8 cellular contexts compared by ENCODE assay signal in the genomic region with DNA sequence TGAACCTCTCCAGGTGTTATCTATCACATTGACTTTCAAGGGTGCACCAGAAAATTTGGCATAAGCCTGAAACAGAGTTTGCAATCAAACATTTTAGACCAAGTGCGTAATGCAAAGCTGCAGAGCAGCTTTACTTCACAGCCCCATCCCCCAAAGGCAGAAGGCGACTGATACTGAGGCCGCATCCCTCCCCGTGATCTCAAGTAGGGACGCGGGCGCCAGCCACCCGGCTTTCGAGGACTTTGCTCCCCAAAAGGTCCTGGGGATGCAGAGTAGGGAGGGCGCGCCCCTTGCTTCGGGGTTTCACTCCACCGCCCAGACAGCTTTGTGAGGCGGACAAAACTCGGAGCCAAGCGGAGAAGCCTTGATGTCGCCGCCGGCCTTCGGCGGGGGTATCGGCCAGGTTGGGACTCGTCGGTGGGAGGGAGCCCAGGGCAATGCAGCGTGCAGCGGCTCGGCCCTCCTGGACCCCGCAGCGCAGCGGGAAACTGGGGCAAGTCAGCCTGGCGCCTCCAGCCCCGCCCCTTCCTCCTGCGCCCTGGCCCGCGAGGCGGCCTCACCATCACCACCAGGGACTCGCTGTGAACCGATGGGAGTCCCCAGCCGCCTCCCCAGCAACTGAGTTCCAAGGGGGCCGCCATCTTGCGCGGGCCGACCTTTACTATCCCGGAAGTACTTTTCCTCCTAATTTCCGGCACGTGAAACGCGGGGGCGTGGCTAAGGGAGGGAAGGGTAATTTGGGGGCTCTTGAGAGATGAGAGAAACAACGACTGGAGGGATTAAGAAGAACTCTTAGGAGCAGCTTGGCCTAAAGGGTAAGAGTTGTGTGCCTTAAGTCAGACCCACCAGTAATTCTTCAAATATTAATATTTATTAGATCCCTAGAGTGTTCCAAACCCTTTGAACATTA. TPM values are rescaled to one million over a fixed set of nuclear protein-coding genes. Genes with fewer than 3 reads are reported as not detected.
DNase-seq lines count a peak whose midpoint lies in the region; ATAC-seq and TF ChIP-seq lines count a peak whose summit lies in the region.

Gene MTX3, minus strand, starts transcription at position 665 of the 910 bp plus-strand sequence. Its CDS starts 24 bp downstream, at position 641.

- peaks cover 3% of the 10 kb centered on the region for H3K79me1 ChIP-seq in trophoblast cell (ENCODE audit: low read length)

- intact Hi-C loops in heart left ventricle (cut with DNase I): loop anchor here in 1 of 10 donors (5.0 kb wide), 1 partner anchor 91 kb away; no protein-coding TSS in a partner anchor

- H3K4me1 ChIP-seq in adipocyte (ENCODE audit: control insufficient read depth, insufficient read depth, low read length) (peaks cover 18% of the 10 kb centered on the region), heart left ventricle (peaks cover 0 to 27% (median 12%) of the 10 kb centered on the region in 12 donors), trophoblast cell (ENCODE audit: control insufficient read depth in 1 of 2, insufficient read depth in 2 of 2, low read length in 2 of 2) (peaks cover 0 to 2% of the 10 kb centered on the region in 2 experiments), tibial nerve (peaks cover 0 to 29% (median 7%) of the 10 kb centered on the region in 4 donors)

- H3K23ac ChIP-seq in trophoblast cell (ENCODE audit: low read length): no peak within 1 kb of the TSS

- H3K9me3 ChIP-seq in adipocyte (ENCODE audit: control insufficient read depth, low read length) (no peaks in the 10 kb centered on the region), heart left ventricle (no peaks in the 10 kb centered on the region), trophoblast cell (ENCODE audit: insufficient read depth, low read depth, low read length) (no peaks in the 10 kb centered on the region), tibial nerve (no peaks in the 10 kb centered on the region)

- no peak for TF ChIP-seq POLR2A in heart left ventricle (IDR thresholded peaks at IDR 0.05)
- no peak for TF ChIP-seq POLR2A in tibial nerve (IDR thresholded peaks at IDR 0.05)

- peak within 1 kb of the TSS; percentile 94 for H3K14ac ChIP-seq in trophoblast cell (ENCODE audit: low read length)

- H2BK12ac ChIP-seq in trophoblast cell (ENCODE audit: low read length): no peak within 1 kb of the TSS

- H3K36me3 ChIP-seq in GM06990 (ENCODE audit: control insufficient read depth, insufficient read depth, low read length): no peaks in the 10 kb centered on the region
- peaks cover 25% of the 10 kb centered on the region for H3K36me3 ChIP-seq in adipocyte (ENCODE audit: control insufficient read depth, insufficient read depth, low read length, severe bottlenecking)
- peaks cover 0 to 36% (median 30%) of the 10 kb centered on the region in 9 donors for H3K36me3 ChIP-seq in heart left ventricle
- H3K36me3 ChIP-seq in trophoblast cell (ENCODE audit: control insufficient read depth in 1 of 2, insufficient read depth in 2 of 2, low read length in 2 of 2): peaks cover 3 to 7% of the 10 kb centered on the region in 2 experiments
- H3K36me3 ChIP-seq in tibial nerve: peaks cover 0 to 32% (median 0%) of the 10 kb centered on the region in 3 donors

- H3K4me3 ChIP-seq in GM06990 (replicated peaks; ENCODE audit: low read depth, low read length): peak within 1 kb of the TSS; percentile 98
- H3K4me3 ChIP-seq in adipocyte (ENCODE audit: low read length): peak within 1 kb of the TSS; percentile 97
- peak within 1 kb of the TSS; percentile 53 to 99 (median 82) for H3K4me3 ChIP-seq in heart left ventricle
- H3K4me3 ChIP-seq in trophoblast cell (ENCODE audit: low read depth, low read length): peak within 1 kb of the TSS; percentile 86
- peak within 1 kb of the TSS; percentile 72 to 92 (median 82) for H3K4me3 ChIP-seq in tibial nerve

- peak in 1 of 2 donors; percentile 76 for TF ChIP-seq EP300 in tibial nerve (IDR thresholded peaks at IDR 0.05)

- H3K27me3 ChIP-seq in GM06990 (replicated peaks; ENCODE audit: control insufficient read depth, insufficient read depth, low read length) (no peaks in the 10 kb centered on the region), adipocyte (replicated peaks; ENCODE audit: control insufficient read depth, insufficient read depth, low read length) (no peaks in the 10 kb centered on the region), heart left ventricle (no peaks in the 10 kb centered on the region), trophoblast cell (ENCODE audit: insufficient read depth, low read length) (no peaks in the 10 kb centered on the region), tibial nerve (no peaks in the 10 kb centered on the region)

- no peak for TF ChIP-seq CTCF in GM06990 (IDR thresholded peaks at IDR 0.05; ENCODE audit: insufficient read depth, low read length, poor library complexity, severe bottlenecking)
- peak in 1 of 12 donors; percentile 14 for TF ChIP-seq CTCF in heart left ventricle (IDR thresholded peaks at IDR 0.05)
- no peak for TF ChIP-seq CTCF in tibial nerve (IDR thresholded peaks at IDR 0.05)

- peak within 1 kb of the TSS; percentile 45 for H2BK5ac ChIP-seq in trophoblast cell (ENCODE audit: low read depth, low read length, poor library complexity)

- peak within 1 kb of the TSS; percentile 97 for H4K12ac ChIP-seq in trophoblast cell (ENCODE audit: low read depth, low read length)

- H2AK5ac ChIP-seq in trophoblast cell (ENCODE audit: low read length): no peak within 1 kb of the TSS

- peak within 1 kb of the TSS; percentile 95 for H3K18ac ChIP-seq in trophoblast cell (ENCODE audit: low read length)

- H4K91ac ChIP-seq in trophoblast cell (ENCODE audit: low read depth, low read length): peak within 1 kb of the TSS; percentile 86

- H3K79me2 ChIP-seq in trophoblast cell (ENCODE audit: control insufficient read depth, insufficient read depth, low read length, poor library complexity): peaks cover 3% of the 10 kb centered on the region

- ATAC-seq in HG02588 (IDR thresholded peaks at IDR 0.05; ENCODE audit: unreplicated experiment) (peak; percentile 89), heart left ventricle (peak; percentile 87 to 98 (median 96))

- H2BK120ac ChIP-seq in trophoblast cell (ENCODE audit: insufficient read depth, low read length, poor library complexity): peak within 1 kb of the TSS; percentile 76

- H3K4me2 ChIP-seq in trophoblast cell (ENCODE audit: low read length): peak within 1 kb of the TSS; percentile 99

- H3K27ac ChIP-seq in heart left ventricle (peak within 1 kb of the TSS; percentile 26 to 86 (median 72)), trophoblast cell (ENCODE audit: low read depth, low read length) (peak within 1 kb of the TSS; percentile 74), tibial nerve (peak within 1 kb of the TSS in 3 of 4 donors; percentile 61 to 85 (median 77))

- DNase-seq in GM06990 (ENCODE audit: extremely low read depth, insufficient read length) (peak; percentile 86), NCI-H1417 treated with DMSO at 0.1 percent for 48 hours (lab: John Stamatoyannopoulos, UW) (peak; percentile 8), T follicular helper cell (ENCODE audit: low read depth) (peak; percentile 77), adipocyte (ENCODE audit: low read depth) (peak; percentile 94), heart left ventricle (peak; percentile 82 to 91 (median 88)), trophoblast cell (peak; percentile 63 to 78), tibial nerve (ENCODE audit: low spot score in 2 of 2) (peak; percentile 74 to 83)

- peak within 1 kb of the TSS; percentile 83 for H3K4ac ChIP-seq in trophoblast cell (ENCODE audit: low read depth, low read length)

- H3K9ac ChIP-seq in adipocyte (ENCODE audit: low read length) (peak within 1 kb of the TSS; percentile 89), trophoblast cell (ENCODE audit: low read length) (peak within 1 kb of the TSS; percentile 88)

- H2AFZ ChIP-seq in trophoblast cell (ENCODE audit: insufficient read depth, low read length, poor library complexity): peak within 1 kb of the TSS; percentile 97

- WGBS in heart left ventricle, 4 donors: 2 to 5% (median 3%) methylated on average over 14 to 50 of the region's 50 CpGs
- WGBS in trophoblast cell (ENCODE audit: extremely low coverage, insufficient coverage, insufficient read length): no CpG with 5 or more reads among the region's 50 CpGs
- 1% methylated on average over 36 to 50 of the region's 50 CpGs for WGBS in tibial nerve, 2 donors

- H4K8ac ChIP-seq in trophoblast cell (ENCODE audit: low read depth, low read length): peak within 1 kb of the TSS; percentile 99

RNA-seq across cellular contexts. Expression of gene MTX3, which starts in this region (rescaled TPM):
- total RNA-seq in heart left ventricle (10 to 100 TPM in 7 of 9 donors, 1 to 10 TPM in 2; 6.2 to 14.4 (median 12.1) TPM), tibial nerve (10 to 100 TPM; 12.0 to 20.1 (median 18.4) TPM)
- 1 to 10 TPM; 4.2 to 9.0 TPM for polyA plus RNA-seq in heart left ventricle
- 5.7 and 5.9 TPM in 2 replicates for polyA plus RNA-seq in trophoblast cell (2013)

Comparison
In these comparisons a context has a peak if more than half of its experiments do, and no peak if none do; other contexts are left out.
1. Peak in every context shown above with its lines: DNase-seq, ATAC-seq, H3K4me3 ChIP-seq and H3K27ac ChIP-seq.
2. DNase-seq: peak in every context shown above with its lines; median percentile 94 in adipocyte; 88 in heart left ventricle; 86 in GM06990; 78 in tibial nerve; 77 in T follicular helper cell; 70 in trophoblast cell; 8 in NCI-H1417 treated with DMSO at 0.1 percent for 48 hours.